Comparison of ENCODE assay signal across 22 cellular contexts in the genomic region with DNA sequence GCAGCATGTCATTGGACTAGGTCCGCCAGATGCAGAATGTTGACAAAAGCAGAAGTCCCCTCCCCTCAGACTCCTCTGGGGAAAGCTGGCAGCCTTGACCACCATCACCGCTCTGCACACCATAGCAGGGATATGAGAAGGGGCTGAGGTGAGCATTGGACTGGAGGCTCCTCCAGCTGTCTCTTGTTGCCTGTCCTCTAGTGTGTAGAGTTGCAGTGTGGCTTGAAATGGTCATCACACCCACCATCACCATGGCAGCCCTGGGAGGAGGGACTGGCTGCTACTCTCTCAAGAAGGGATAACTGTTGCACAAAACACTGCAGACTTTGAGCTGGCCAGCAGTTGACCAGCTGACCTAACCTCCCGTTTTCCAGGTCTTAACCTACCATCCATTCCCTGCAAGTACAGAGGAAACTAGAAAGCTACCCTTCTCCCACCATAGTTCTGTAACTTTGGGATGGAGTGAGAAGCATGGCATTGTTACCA. TPM values are rescaled to one million over a fixed set of nuclear protein-coding genes. Genes with fewer than 3 reads are reported as not detected.
DNase-seq lines count a peak whose midpoint lies in the region; ATAC-seq, FAIRE-seq and TF ChIP-seq lines count a peak whose summit lies in the region.
"Had no signal": no experiment of that assay in that cellular context is flagged by ENCODE, and none has a peak within 500 bp of the region (broad histone marks: within the 10 kb centered on the region; RNA-seq: fewer than 3 reads in every experiment).

No MANE protein-coding gene starts in this region.

- H3K4me1 ChIP-seq in right cardiac atrium (ENCODE audit: control insufficient read depth, insufficient read depth, low read length) (peaks cover 15% of the 10 kb centered on the region), left ventricle myocardium inferior (peaks cover 41% of the 10 kb centered on the region), HepG2 (ENCODE audit: insufficient read depth, low read length) (peaks cover 100% of the 10 kb centered on the region), stomach smooth muscle (ENCODE audit: control insufficient read depth, insufficient read depth, low read length) (peaks cover 46% of the 10 kb centered on the region)
- H3K4me1 ChIP-seq: BLaER1 had no signal

- 91% methylated on average over 3 of the region's 3 CpGs for WGBS in right cardiac atrium
- WGBS in HepG2 (ENCODE audit: low lambda C conversion rate) = 66% methylated on average over 3 of the region's 3 CpGs

- intact Hi-C loops in right cardiac atrium (cut with DNase I) = no loop called here
- intact Hi-C loops in left ventricle myocardium inferior (cut with micrococcal nuclease) = no loop called here
- intact Hi-C loops in HepG2 (cut with micrococcal nuclease; ENCODE audit: unreplicated experiment) = loop anchor here (2.0 kb wide), 2 partner anchors 36 to 64 kb away; no protein-coding TSS in a partner anchor

- H3K27ac ChIP-seq in right cardiac atrium (ENCODE audit: low read length) (no peak overlapping the region), left ventricle myocardium inferior (replicated peaks) (no peak overlapping the region), HepG2 (ENCODE audit: extremely low read length, insufficient read depth, low read length) (peak overlapping the region; percentile 86), stomach smooth muscle (ENCODE audit: low read length) (peak overlapping the region; percentile 33)
- H3K27ac ChIP-seq: 22Rv1, BLaER1, C4-2B had no signal

- no TSS peak for BruUV-seq in HepG2 (replicated peaks; lab: Mats Ljungman, UMichigan)

- H3K9ac ChIP-seq in HepG2 (ENCODE audit: insufficient read depth, low read depth, low read length) (peak overlapping the region; percentile 61), stomach smooth muscle (ENCODE audit: low read length in 2 of 2) (no peak overlapping the region)
- H3K9ac ChIP-seq: BLaER1 had no signal

- no peak overlapping the region for H3K4me3 ChIP-seq in right cardiac atrium (ENCODE audit: low read length)
- no peak overlapping the region for H3K4me3 ChIP-seq in left ventricle myocardium inferior
- peak overlapping the region in 1 of 3 experiments; percentile 14; a peak in 1 of 6 replicates for H3K4me3 ChIP-seq in HepG2 (replicated peaks in 1 of 3; ENCODE audit: insufficient read depth in 1 of 3, low read depth in 2 of 3, low read length in 3 of 3)
- H3K4me3 ChIP-seq in stomach smooth muscle (ENCODE audit: low read length in 2 of 2) = no peak overlapping the region
- H3K4me3 ChIP-seq: BLaER1, GM12878, GM23338 had no signal

- no peak overlapping the region for H2AFZ ChIP-seq in HepG2 (ENCODE audit: low read length)
- H2AFZ ChIP-seq: GM23338 had no signal

- POLR2A ChIA-PET in HepG2 (lab: Yijun Ruan, JAX) = interaction anchor here (0.7 to 5.9 kb wide), 12 partner anchors 10 to 1611 kb away, joined by 3 to 119 read pairs (median 4); a partner anchor contains a TSS

- peak; percentile 31 to 64; a peak in 2 of 4 replicates for TF ChIP-seq POLR2A in HepG2 (IDR thresholded peaks at IDR 0.05; ENCODE audit: insufficient read depth in 1 of 2, low read depth in 2 of 2, low read length in 2 of 2)

- H3K4me2 ChIP-seq in HepG2 (ENCODE audit: low read depth, low read length) = peak overlapping the region; percentile 51
- H3K4me2 ChIP-seq: BLaER1, GM23338 had no signal

- TF ChIP-seq EP300 in HepG2 (IDR thresholded peaks at IDR 0.05; ENCODE audit: low read depth in 2 of 2, low read length in 2 of 2) = no peak
- no peak for TF ChIP-seq EP300 in HepG2 (CRISPR knock-in tag; IDR thresholded peaks at IDR 0.05; ENCODE audit: borderline replicate concordance)

- H3K79me2 ChIP-seq in HepG2 (ENCODE audit: insufficient read depth, low read length) = peaks cover 97% of the 10 kb centered on the region

- no peaks in the 10 kb centered on the region for H3K9me3 ChIP-seq in right cardiac atrium (ENCODE audit: control insufficient read depth, low read length)
- H3K9me3 ChIP-seq in left ventricle myocardium inferior (replicated peaks) = no peaks in the 10 kb centered on the region
- no peaks in the 10 kb centered on the region for H3K9me3 ChIP-seq in HepG2 (ENCODE audit: low read length)
- H3K9me3 ChIP-seq in stomach smooth muscle (ENCODE audit: control insufficient read depth in 2 of 2, low read length in 2 of 2) = no peaks in the 10 kb centered on the region
- H3K9me3 ChIP-seq: BLaER1 had no signal

- H3K27me3 ChIP-seq in right cardiac atrium (ENCODE audit: control insufficient read depth, insufficient read depth) (no peaks in the 10 kb centered on the region), left ventricle myocardium inferior (ENCODE audit: low read depth) (no peaks in the 10 kb centered on the region), HepG2 (ENCODE audit: control insufficient read depth in 1 of 2, insufficient read depth in 2 of 2, low read length in 2 of 2) (no peaks in the 10 kb centered on the region), stomach smooth muscle (ENCODE audit: control insufficient read depth in 1 of 2, insufficient read depth in 2 of 2, low read length in 2 of 2) (no peaks in the 10 kb centered on the region)
- H3K27me3 ChIP-seq: BLaER1 had no signal

- ATAC-seq in right cardiac atrium (peak; percentile 12 to 20), HepG2 (peak; percentile 0; the same call in 1 of the 3 replicates), HG03045 (IDR thresholded peaks at IDR 0.05; ENCODE audit: unreplicated experiment) (no peak), HG02885 (IDR thresholded peaks at IDR 0.05; ENCODE audit: poor library complexity, unreplicated experiment) (no peak)
- ATAC-seq: CD8-positive, alpha-beta T cell; GM23338; HCT116 had no signal

- DNase-seq in right cardiac atrium (no peak), left ventricle myocardium inferior (no peak), HepG2 (ENCODE audit: low spot score) (no peak)
- DNase-seq: CD8-positive, alpha-beta T cell; DMS 273 treated with DMSO at 0.1 percent for 48 hours; DMS79; GDM1; H9 had no signal

- in situ Hi-C loops in HepG2 (cut with HindIII; ENCODE audit: extremely low pct_ligation_motif_present, low pct_unique_long_range_greater_than_20kb) = no loop called here

- no peak for FAIRE-seq in HepG2 (lab: Jason Lieb, UNC)
- FAIRE-seq: A204.1, D721Med, GM12878, GM19239 had no signal

- TF ChIP-seq CTCF in left ventricle myocardium inferior (IDR thresholded peaks at IDR 0.05; ENCODE audit: borderline replicate concordance) = no peak
- no peak for TF ChIP-seq CTCF in HepG2 (CRISPR knock-in tag; IDR thresholded peaks at IDR 0.05)

- TF ChIP-seq RAD21 in HepG2 (CRISPR knock-in tag; IDR thresholded peaks at IDR 0.05) = no peak

- H3K36me3 ChIP-seq in left ventricle myocardium inferior = no peaks in the 10 kb centered on the region
- peaks cover 19 to 66% of the 10 kb centered on the region in 2 experiments for H3K36me3 ChIP-seq in HepG2 (replicated peaks in 1 of 2; ENCODE audit: control insufficient read depth in 1 of 2, insufficient read depth in 2 of 2, low read length in 2 of 2)
- peaks cover 0 to 11% of the 10 kb centered on the region in 2 donors for H3K36me3 ChIP-seq in stomach smooth muscle (ENCODE audit: control insufficient read depth in 2 of 2, insufficient read depth in 2 of 2, low read length in 2 of 2)
- H3K36me3 ChIP-seq: BLaER1 had no signal

- CTCF ChIA-PET in HepG2 (lab: Yijun Ruan, JAX; ENCODE audit: low intra/inter-chr PET ratio, low total read pairs) = no interaction called here

- H4K20me1 ChIP-seq in HepG2 (ENCODE audit: insufficient read depth, low read length) = peaks cover 48% of the 10 kb centered on the region
- H4K20me1 ChIP-seq: BLaER1 had no signal

TF ChIP-seq in HepG2, 621 proteins besides CTCF, POLR2A, EP300 and RAD21 (continues in another document):
- no peak for TF ChIP-seq ZNF720 (CRISPR knock-in tag; IDR thresholded peaks at IDR 0.05)
- no peak for TF ChIP-seq ZKSCAN8 (CRISPR knock-in tag; IDR thresholded peaks at IDR 0.05; ENCODE audit: borderline replicate concordance)
- TF ChIP-seq ZNF558 (CRISPR knock-in tag; IDR thresholded peaks at IDR 0.05; ENCODE audit: borderline replicate concordance) = no peak
- 0 out of 2 replicates have a peak, but pooled peaks have one; percentile 48 for TF ChIP-seq MEIS1 (CRISPR knock-in tag; IDR thresholded peaks at IDR 0.05; ENCODE audit: borderline replicate concordance)
- TF ChIP-seq EHMT2 (IDR thresholded peaks at IDR 0.05; ENCODE audit: borderline replicate concordance, low read depth, low read length) = no peak
- no peak for TF ChIP-seq ZNF724P (CRISPR knock-in tag; IDR thresholded peaks at IDR 0.05; ENCODE audit: borderline replicate concordance)
- TF ChIP-seq MAF1 (CRISPR knock-in tag; IDR thresholded peaks at IDR 0.05; ENCODE audit: borderline replicate concordance) = no peak
- TF ChIP-seq ETV5 (CRISPR knock-in tag; IDR thresholded peaks at IDR 0.05; ENCODE audit: borderline replicate concordance) = peak; percentile 17; the same call in 1 of the 2 replicates
- TF ChIP-seq RFX1 (IDR thresholded peaks at IDR 0.05) = 0 out of 2 replicates have a peak, but pooled peaks have one; percentile 5

RNA-seq across cellular contexts. Expression of a gene that starts 38.3 kb away (rescaled TPM):
- 10 to 100 TPM; 35.6 to 56.6 (median 49.7) TPM for total RNA-seq in right cardiac atrium
- 17.0 TPM for polyA plus RNA-seq in right cardiac atrium
- total RNA-seq in left ventricle myocardium inferior = 22.6 TPM
- 197 and 202 TPM in 2 replicates for total RNA-seq in HepG2 (2016; rRNA removed; fragmentation: Illumina TruSeq; extraction: Trizol)
- total RNA-seq in HepG2 (2016; cell fraction: cytosol; rRNA removed; fragmentation: Illumina TruSeq; extraction: Trizol; ENCODE audit: low read depth) = 34.5 and 39.5 TPM in 2 replicates
- total RNA-seq in HepG2 (2016; cell fraction: insoluble cytoplasmic fraction; rRNA removed; fragmentation: Illumina TruSeq; extraction: Trizol) = 175 and 198 TPM in 2 replicates
- total RNA-seq in HepG2 (2016; cell fraction: membrane; rRNA removed; fragmentation: Illumina TruSeq; extraction: Trizol) = 156 and 157 TPM in 2 replicates
- total RNA-seq in HepG2 (2016; cell fraction: nucleus; rRNA removed; fragmentation: Illumina TruSeq; extraction: Trizol) = 187 and 216 TPM in 2 replicates
- polyA plus RNA-seq in HepG2 (2011; rRNA removed) = 346 and 353 TPM in 2 replicates
- 266 and 275 TPM in 2 replicates for polyA plus RNA-seq in HepG2 (2011; cell fraction: cytosol; rRNA removed)
- 442 and 465 TPM in 2 replicates for polyA plus RNA-seq in HepG2 (2011; cell fraction: nucleus; rRNA removed)
- polyA plus RNA-seq in HepG2 (2012) = 217 and 233 TPM in 2 replicates
- 21.4 and 26.2 TPM in 2 replicates for polyA plus RNA-seq in HepG2 (2016; cell fraction: cytosol; fragmentation: Illumina TruSeq; extraction: Trizol; ENCODE audit: low read depth)
- 217 and 237 TPM in 2 replicates for polyA plus RNA-seq in HepG2 (2016; cell fraction: insoluble cytoplasmic fraction; fragmentation: Illumina TruSeq; extraction: Trizol; ENCODE audit: low read depth)
- 106 and 107 TPM in 2 replicates for polyA plus RNA-seq in HepG2 (2016; cell fraction: membrane; fragmentation: Illumina TruSeq; extraction: Trizol; ENCODE audit: low read depth)
- 258 and 265 TPM in 2 replicates for polyA plus RNA-seq in HepG2 (2016; cell fraction: nucleus; fragmentation: Illumina TruSeq; extraction: Trizol; ENCODE audit: insufficient read depth, low read depth)
- 1.0 and 1,188 TPM in 2 replicates for polyA minus RNA-seq in HepG2 (2011; rRNA and poly(A)+ RNA removed; ENCODE audit: low replicate concordance)
- polyA minus RNA-seq in HepG2 (2011; cell fraction: cytosol; rRNA and poly(A)+ RNA removed) = 240 and 275 TPM in 2 replicates
- polyA minus RNA-seq in HepG2 (2011; cell fraction: nucleus; rRNA and poly(A)+ RNA removed) = 508 and 622 TPM in 2 replicates
- total RNA-seq: B cell had no signal
- polyA plus RNA-seq: AG04450, GM23338 had no signal

Comparison
In these comparisons a context has a peak if more than half of its experiments do, and no peak if none do; other contexts are left out.
1. ATAC-seq: peak in right cardiac atrium (2 of 2) and HepG2 (single experiment); none in HG03045 (single experiment) and HG02885 (single experiment).
2. H3K27ac ChIP-seq: peak in HepG2 (single experiment) and stomach smooth muscle (single experiment); none in right cardiac atrium (single experiment) and left ventricle myocardium inferior (single experiment).